8 cellular contexts compared by ENCODE assay signal in the genomic region with DNA sequence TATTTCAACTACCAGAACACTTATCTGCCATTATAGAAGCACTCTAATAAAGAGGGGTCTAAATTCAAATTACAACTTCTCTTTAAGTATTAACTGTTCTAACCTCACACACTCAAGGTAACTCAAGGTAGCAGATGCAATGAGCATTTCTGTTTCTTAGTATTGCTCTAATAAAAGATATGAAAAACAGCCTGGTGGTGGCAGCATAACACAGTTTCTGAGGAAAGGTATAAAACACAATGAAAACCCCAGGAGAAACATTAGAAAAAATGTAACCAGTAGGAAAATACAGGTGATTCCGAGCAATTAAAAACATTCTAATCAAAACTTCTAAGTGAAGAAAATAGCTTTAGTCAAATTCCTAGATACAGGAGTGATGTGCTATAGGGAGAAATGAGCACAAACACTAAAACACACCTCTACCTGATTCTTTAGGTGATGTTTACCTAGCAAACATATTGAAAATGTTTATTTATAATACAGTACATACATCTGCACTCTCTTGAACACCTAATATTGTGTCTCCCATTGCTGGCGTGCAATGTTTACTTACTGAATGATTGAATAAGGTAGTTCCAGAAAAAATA. TPM values are rescaled to one million over a fixed set of nuclear protein-coding genes. Genes with fewer than 3 reads are reported as not detected.
A peak's percentile ranks its signal among the peaks of the same experiment; 100 is the strongest.
DNase-seq lines count a peak whose midpoint lies in the region; ATAC-seq, FAIRE-seq and TF ChIP-seq lines count a peak whose summit lies in the region.

No MANE protein-coding gene starts in this region.

- peak; percentile 33 for FAIRE-seq in GM18507 (lab: Jason Lieb, UNC)

- TF ChIP-seq CTCF in C4-2B (conservative IDR thresholded peaks at IDR 0.05): peak; percentile 90

- no peak overlapping the region; the same call in 1 of the 2 replicates for H3K27ac ChIP-seq in C4-2B

- ATAC-seq in HG02870 (IDR thresholded peaks at IDR 0.05; ENCODE audit: unreplicated experiment) (no peak), GM21576 (IDR thresholded peaks at IDR 0.05; ENCODE audit: unreplicated experiment) (no peak)

- DNase-seq in GM18507 (ENCODE audit: extremely low spot score, insufficient read length, low read depth) (no peak), NCI-H2171 (lab: John Stamatoyannopoulos, UW) (peak; percentile 59), fibroblast of gingiva (ENCODE audit: low read depth) (peak; percentile 3), renal cortical epithelial cell (ENCODE audit: low read depth) (peak; percentile 61)
- DNase-seq in activated CD4-positive, alpha-beta T cell treated with anti-CD3 and anti-CD28 coated beads, Interleukin-2, amount 50 U/mL, for 4 hours: peak; percentile 41 to 42

RNA-seq across cellular contexts. Expression of gene MKRN1, which starts 3.5 kb away (rescaled TPM):
- 76.6 and 119 TPM in 2 replicates for total RNA-seq in renal cortical epithelial cell
